29 cellular contexts compared by ENCODE assay signal in the genomic region with DNA sequence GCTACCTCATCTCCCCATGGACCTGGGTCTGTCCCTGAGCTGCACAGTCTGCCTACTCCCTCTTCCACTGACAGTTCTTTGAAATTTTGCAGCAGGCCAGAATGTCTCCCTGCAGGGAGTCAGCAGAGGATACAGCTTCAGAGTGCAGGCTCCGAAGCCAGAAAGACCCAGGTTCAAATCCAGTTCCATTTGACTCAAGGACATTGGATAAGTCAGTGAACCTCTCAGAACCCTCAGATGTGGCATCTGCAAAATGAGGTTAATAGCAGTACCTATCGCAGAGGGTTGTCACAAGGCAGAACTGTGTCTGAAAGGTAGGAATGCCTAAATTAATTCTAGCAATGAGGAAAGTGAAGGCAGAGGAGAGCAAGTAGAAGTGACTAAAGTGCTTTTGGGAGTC.
"Had no signal": no experiment of that assay in that cellular context is flagged by ENCODE, and none has a peak within 500 bp of the region (broad histone marks: within the 10 kb centered on the region; RNA-seq: fewer than 3 reads in every experiment).

No MANE protein-coding gene starts in this region.

- ATAC-seq: activated naive CD8-positive, alpha-beta T cell treated with anti-CD3 and anti-CD28 coated beads, Interleukin-2, amount 50 U/mL, for 24 hours; body of pancreas; effector memory CD8-positive, alpha-beta T cell; gastroesophageal sphincter had no signal

- H3K27me3 ChIP-seq: adrenal gland, body of pancreas, esophagus squamous epithelium, gastroesophageal sphincter had no signal

- H3K36me3 ChIP-seq: adrenal gland, esophagus squamous epithelium, gastroesophageal sphincter had no signal

- H3K4me1 ChIP-seq: adrenal gland, body of pancreas, esophagus squamous epithelium had no signal

- H3K4me1 Mint-ChIP-seq: activated CD4-positive, alpha-beta memory T cell treated with anti-CD3 and anti-CD28 coated beads, Interleukin-2, amount 10 ng/mL, durations not matched to agents 7 days and 5 days; activated CD4-positive, alpha-beta T cell treated with anti-CD3 and anti-CD28 coated beads, Interleukin-2, amount 10 ng/mL, durations not matched to agents 7 days and 5 days; activated naive CD4-positive, alpha-beta T cell treated with anti-CD3 and anti-CD28 coated beads, Interleukin-2, amount 50 U/mL, for 24 hours; activated naive CD8-positive, alpha-beta T cell treated with anti-CD3 and anti-CD28 coated beads for 36 hours; activated naive CD8-positive, alpha-beta T cell treated with anti-CD3 and anti-CD28 coated beads, Interleukin-2, amount 50 U/mL, for 24 hours had no signal

- H3K27ac ChIP-seq: adrenal gland, body of pancreas, esophagus squamous epithelium, gastroesophageal sphincter had no signal

- H3K4me3 Mint-ChIP-seq: activated CD4-positive, alpha-beta memory T cell treated with anti-CD3 and anti-CD28 coated beads, Interleukin-2, amount 10 ng/mL, durations not matched to agents 7 days and 5 days; activated CD4-positive, alpha-beta T cell treated with anti-CD3 and anti-CD28 coated beads, Interleukin-2, amount 10 ng/mL, durations not matched to agents 7 days and 5 days; activated naive CD4-positive, alpha-beta T cell treated with anti-CD3 and anti-CD28 coated beads for 36 hours; activated naive CD4-positive, alpha-beta T cell treated with anti-CD3 and anti-CD28 coated beads, Interleukin-2, amount 50 U/mL, for 24 hours; activated naive CD8-positive, alpha-beta T cell treated with anti-CD3 and anti-CD28 coated beads for 36 hours; activated naive CD8-positive, alpha-beta T cell treated with anti-CD3 and anti-CD28 coated beads, Interleukin-2, amount 50 U/mL, for 24 hours; activated T-helper 1 cell treated with anti-CD3 and anti-CD28 coated beads, Interleukin-12 subunit alpha, Interleukin-12 subunit beta, Interleukin-2, Interleukin-4 antibody, amounts not matched to agents 30 ng/mL and 10 ng/mL and 1 ng/mL, durations not matched to agents 14 hours and 24 hours and 36 hours; effector memory CD8-positive, alpha-beta T cell had no signal

- DNase-seq: activated CD4-positive, alpha-beta memory T cell treated with anti-CD3 and anti-CD28 coated beads, Interleukin-2, amount 10 ng/mL, durations not matched to agents 7 days and 5 days; activated CD4-positive, alpha-beta T cell treated with anti-CD3 and anti-CD28 coated beads for 1 hour; activated CD4-positive, alpha-beta T cell treated with anti-CD3 and anti-CD28 coated beads for 4 hours; activated CD4-positive, alpha-beta T cell treated with anti-CD3 and anti-CD28 coated beads, Interleukin-2, amount 10 ng/mL, durations not matched to agents 7 days and 5 days; activated CD4-positive, alpha-beta T cell treated with anti-CD3 and anti-CD28 coated beads, Interleukin-2, amount 50 U/mL, for 4 hours; activated CD8-positive, alpha-beta memory T cell treated with anti-CD3 and anti-CD28 coated beads, Interleukin-2, amount 50 U/mL, for 4 hours; activated effector memory CD4-positive, alpha-beta T cell treated with anti-CD3 and anti-CD28 coated beads, Interleukin-2, amount 50 U/mL, for 16 hours; activated naive CD4-positive, alpha-beta T cell treated with anti-CD3 and anti-CD28 coated beads for 36 hours; activated naive CD8-positive, alpha-beta T cell treated with anti-CD3 and anti-CD28 coated beads for 36 hours; activated naive CD8-positive, alpha-beta T cell treated with anti-CD3 and anti-CD28 coated beads, Interleukin-2, amount 50 U/mL, for 24 hours; activated T-cell treated with anti-CD3 and anti-CD28 coated beads, Interleukin-2, amount 50 U/mL, for 1 hour; activated T-cell treated with anti-CD3 and anti-CD28 coated beads, Interleukin-2, amount 50 U/mL, for 48 hours; amygdala; aorta; body of pancreas; caudate nucleus; cortex of kidney; dermis blood vessel endothelial cell; effector CD4-positive, alpha-beta T cell; effector memory CD8-positive, alpha-beta T cell; erythroblast; esophagus squamous epithelium; foreskin melanocyte; T-helper 2 cell had no signal

- H3K9me3 ChIP-seq: adrenal gland, body of pancreas, esophagus squamous epithelium, gastroesophageal sphincter had no signal

- H3K27me3 Mint-ChIP-seq: activated CD4-positive, alpha-beta memory T cell treated with anti-CD3 and anti-CD28 coated beads, Interleukin-2, amount 10 ng/mL, durations not matched to agents 7 days and 5 days; activated CD4-positive, alpha-beta T cell treated with anti-CD3 and anti-CD28 coated beads, Interleukin-2, amount 10 ng/mL, durations not matched to agents 7 days and 5 days had no signal

- H3K4me3 ChIP-seq: adrenal gland, body of pancreas, esophagus squamous epithelium, gastroesophageal sphincter had no signal

- H3K9me3 Mint-ChIP-seq: activated CD4-positive, alpha-beta memory T cell treated with anti-CD3 and anti-CD28 coated beads, Interleukin-2, amount 10 ng/mL, durations not matched to agents 7 days and 5 days; activated CD4-positive, alpha-beta T cell treated with anti-CD3 and anti-CD28 coated beads, Interleukin-2, amount 10 ng/mL, durations not matched to agents 7 days and 5 days; activated naive CD4-positive, alpha-beta T cell treated with anti-CD3 and anti-CD28 coated beads for 36 hours; activated naive CD4-positive, alpha-beta T cell treated with anti-CD3 and anti-CD28 coated beads, Interleukin-2, amount 50 U/mL, for 24 hours; activated naive CD8-positive, alpha-beta T cell treated with anti-CD3 and anti-CD28 coated beads for 36 hours; activated naive CD8-positive, alpha-beta T cell treated with anti-CD3 and anti-CD28 coated beads, Interleukin-2, amount 50 U/mL, for 24 hours; activated T-helper 1 cell treated with anti-CD3 and anti-CD28 coated beads, Interleukin-12 subunit alpha, Interleukin-12 subunit beta, Interleukin-2, Interleukin-4 antibody, amounts not matched to agents 30 ng/mL and 10 ng/mL and 1 ng/mL, durations not matched to agents 14 hours and 24 hours and 36 hours; activated T-helper 2 cell treated with anti-CD3 and anti-CD28 coated beads, Interferon-gamma antibody, Interleukin-2, Interleukin-4, amounts not matched to agents 10 μg/mL and 5 μg/mL and 100 μg/mL, durations not matched to agents 14 hours and 24 hours and 36 hours; effector memory CD8-positive, alpha-beta T cell had no signal

- H3K27ac Mint-ChIP-seq: activated CD4-positive, alpha-beta memory T cell treated with anti-CD3 and anti-CD28 coated beads, Interleukin-2, amount 10 ng/mL, durations not matched to agents 7 days and 5 days; activated CD4-positive, alpha-beta T cell treated with anti-CD3 and anti-CD28 coated beads, Interleukin-2, amount 10 ng/mL, durations not matched to agents 7 days and 5 days; activated naive CD4-positive, alpha-beta T cell treated with anti-CD3 and anti-CD28 coated beads for 36 hours; activated naive CD4-positive, alpha-beta T cell treated with anti-CD3 and anti-CD28 coated beads, Interleukin-2, amount 50 U/mL, for 24 hours; activated naive CD8-positive, alpha-beta T cell treated with anti-CD3 and anti-CD28 coated beads for 36 hours; activated naive CD8-positive, alpha-beta T cell treated with anti-CD3 and anti-CD28 coated beads, Interleukin-2, amount 50 U/mL, for 24 hours; activated T-helper 1 cell treated with anti-CD3 and anti-CD28 coated beads, Interleukin-12 subunit alpha, Interleukin-12 subunit beta, Interleukin-2, Interleukin-4 antibody, amounts not matched to agents 30 ng/mL and 10 ng/mL and 1 ng/mL, durations not matched to agents 14 hours and 24 hours and 36 hours; activated T-helper 2 cell treated with anti-CD3 and anti-CD28 coated beads, Interferon-gamma antibody, Interleukin-2, Interleukin-4, amounts not matched to agents 10 μg/mL and 5 μg/mL and 100 μg/mL, durations not matched to agents 14 hours and 24 hours and 36 hours; effector memory CD8-positive, alpha-beta T cell had no signal

- H3K36me3 Mint-ChIP-seq: activated naive CD4-positive, alpha-beta T cell treated with anti-CD3 and anti-CD28 coated beads, Interleukin-2, amount 50 U/mL, for 24 hours; activated naive CD8-positive, alpha-beta T cell treated with anti-CD3 and anti-CD28 coated beads for 36 hours had no signal
